Comparison of ENCODE assay signal across 1 cellular context in genomic region chr5:73447234-73448071, GRCh38.
TF ChIP-seq lines count a peak whose summit lies in the region.

No MANE protein-coding gene starts in this region.

TF ChIP-seq in IMR-90, 13 proteins besides CTCF, POLR2A, EP300 and RAD21 (continued from another document):
- no peak for TF ChIP-seq USF2 (IDR thresholded peaks at IDR 0.05; ENCODE audit: low read depth, low read length)
- no peak for TF ChIP-seq CHD1 (IDR thresholded peaks at IDR 0.05; ENCODE audit: low read depth, low read length)
